18 cellular contexts compared by ENCODE assay signal in genomic region chr9:36320457-36320856, GRCh38.
DNase-seq lines count a peak whose midpoint lies in the region; ATAC-seq, FAIRE-seq and TF ChIP-seq lines count a peak whose summit lies in the region.
"Had no signal": no experiment of that assay in that cellular context is flagged by ENCODE, and none has a peak within 500 bp of the region (broad histone marks: within the 10 kb centered on the region; RNA-seq: fewer than 3 reads in every experiment).

No MANE protein-coding gene starts in this region.

- intact Hi-C loops in Calu3 (cut with micrococcal nuclease; ENCODE audit: unreplicated experiment) (no loop called here), kidney (cut with DNase I) (no loop called here)

- H3K9me3 ChIP-seq in kidney (ENCODE audit: control insufficient read depth in 1 of 2, low read length in 2 of 2): peaks cover 0 to 3% of the 10 kb centered on the region in 2 donors
- H3K9me3 ChIP-seq: tibial nerve had no signal

- H3K27ac ChIP-seq in kidney (ENCODE audit: low read depth in 2 of 2, low read length in 2 of 2): peak overlapping the region; percentile 67 to 77
- H3K27ac ChIP-seq: left ventricle myocardium inferior, tibial nerve had no signal

- H3K36me3 Mint-ChIP-seq in Calu3 (ENCODE audit: insufficient read depth, unreplicated experiment): peaks cover 18% of the 10 kb centered on the region
- H3K36me3 Mint-ChIP-seq: naive B cell had no signal

- peak overlapping the region; percentile 52 for H3K27ac Mint-ChIP-seq in Calu3 (ENCODE audit: unreplicated experiment)
- H3K27ac Mint-ChIP-seq: activated T-helper 2 cell treated with anti-CD3 and anti-CD28 coated beads, Interferon-gamma antibody, Interleukin-2, Interleukin-4, amounts not matched to agents 10 μg/mL and 5 μg/mL and 100 μg/mL, durations not matched to agents 14 hours and 24 hours and 36 hours; naive B cell had no signal

- H3K4me3 ChIP-seq in kidney (ENCODE audit: low read length in 2 of 2): no peak overlapping the region
- H3K4me3 ChIP-seq: left ventricle myocardium inferior, tibial nerve had no signal

- peaks cover 13 to 16% of the 10 kb centered on the region in 2 donors for H3K4me1 ChIP-seq in kidney (ENCODE audit: control insufficient read depth in 1 of 2, insufficient read depth in 1 of 2, low read depth in 1 of 2, low read length in 2 of 2)

- BruUV-seq in Calu3 (replicated peaks; lab: Mats Ljungman, UMichigan): no TSS peak

- TF ChIP-seq CTCF in Calu3 (IDR thresholded peaks at IDR 0.05; ENCODE audit: unreplicated experiment) (no peak), kidney (IDR thresholded peaks at IDR 0.05; ENCODE audit: borderline replicate concordance, extremely low read depth, insufficient read depth) (no peak)

- CTCF ChIA-PET in Calu3 (lab: Charles Lee): interaction anchor here (0.9 to 1.0 kb wide), 2 partner anchors 53 to 65 kb away, joined by 3 to 4 read pairs; no protein-coding TSS in a partner anchor

- no peaks in the 10 kb centered on the region for H3K36me3 ChIP-seq in kidney (ENCODE audit: control insufficient read depth in 1 of 2, insufficient read depth in 2 of 2, low read length in 2 of 2)
- H3K36me3 ChIP-seq: left ventricle myocardium inferior, tibial nerve had no signal

- DNase-seq in Calu3 (no peak), amniotic epithelial cell (ENCODE audit: low read depth) (peak; percentile 18), kidney (no peak), renal cortical epithelial cell (ENCODE audit: low read depth) (peak; percentile 72)
- no peak for DNase-seq in effector CD4-positive, alpha-beta T cell
- DNase-seq: activated CD4-positive, CD25-positive, alpha-beta regulatory T cell treated with anti-CD3 and anti-CD28 coated beads, Interleukin-2, amount 50 U/mL, for 72 hours; effector memory CD4-positive, alpha-beta T cell; EL; left ventricle myocardium inferior; naive B cell; NCI-H2029; NCI-H510A treated with DMSO at 0.1 percent for 48 hours had no signal

- no peaks in the 10 kb centered on the region for H3K4me1 Mint-ChIP-seq in Calu3 (ENCODE audit: low read depth, unreplicated experiment)
- H3K4me1 Mint-ChIP-seq: central memory CD8-positive, alpha-beta T cell; naive B cell had no signal

- FAIRE-seq in kidney (lab: Jason Lieb, UNC): no peak

- ATAC-seq in GM21390 (IDR thresholded peaks at IDR 0.05; ENCODE audit: unreplicated experiment) (no peak), GM21717 (IDR thresholded peaks at IDR 0.05; ENCODE audit: unreplicated experiment) (no peak), HG02852 (IDR thresholded peaks at IDR 0.05; ENCODE audit: unreplicated experiment) (no peak)

- H3K9me3 Mint-ChIP-seq in Calu3 (ENCODE audit: low read depth, unreplicated experiment): no peaks in the 10 kb centered on the region
- H3K9me3 Mint-ChIP-seq: central memory CD8-positive, alpha-beta T cell had no signal

- no peak overlapping the region for H3K9ac ChIP-seq in kidney (ENCODE audit: low read length in 2 of 2)

- H3K27me3 Mint-ChIP-seq in Calu3 (ENCODE audit: unreplicated experiment): no peaks in the 10 kb centered on the region

- H3K4me3 Mint-ChIP-seq in Calu3 (ENCODE audit: low read depth, unreplicated experiment): no peak overlapping the region
- H3K4me3 Mint-ChIP-seq: central memory CD8-positive, alpha-beta T cell; naive B cell had no signal

Comparison
In these comparisons a context has a peak if more than half of its experiments do, and no peak if none do; other contexts are left out.
1. DNase-seq: peak in amniotic epithelial cell (single experiment) and renal cortical epithelial cell (single experiment); none in Calu3 (single experiment), kidney (single experiment) and effector CD4-positive, alpha-beta T cell (single experiment).